29 cellular contexts compared by ENCODE assay signal in the genomic region with DNA sequence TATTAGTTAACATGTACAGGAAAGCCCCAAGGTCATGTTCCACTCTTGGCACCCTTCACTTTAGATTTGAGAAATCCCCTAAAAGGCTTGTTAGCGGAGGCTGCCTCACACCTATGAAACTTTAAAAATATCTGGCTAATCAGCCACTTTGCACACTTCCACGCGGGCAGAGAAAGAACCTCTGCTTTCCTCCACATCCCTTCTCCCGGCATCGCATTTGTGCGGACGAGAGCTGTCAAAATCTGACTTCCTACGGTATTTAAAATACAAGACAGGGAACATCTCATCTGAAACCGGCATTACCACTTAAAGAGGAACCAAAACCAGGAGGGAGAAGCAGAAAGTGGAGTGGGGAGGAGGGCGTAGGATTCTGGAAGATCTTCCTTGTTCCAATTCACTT.
"Had no signal": no experiment of that assay in that cellular context is flagged by ENCODE, and none has a peak within 500 bp of the region (broad histone marks: within the 10 kb centered on the region; RNA-seq: fewer than 3 reads in every experiment).

No MANE protein-coding gene starts in this region.

- DNase-seq: activated CD4-positive, alpha-beta memory T cell treated with anti-CD3 and anti-CD28 coated beads, Interleukin-2, amount 10 ng/mL, durations not matched to agents 7 days and 5 days; activated CD4-positive, alpha-beta T cell treated with anti-CD3 and anti-CD28 coated beads, Interleukin-2, amount 50 U/mL, for 1 hour; activated CD4-positive, CD25-positive, alpha-beta regulatory T cell; activated gamma-delta T cell; activated naive CD4-positive, alpha-beta T cell treated with anti-CD3 and anti-CD28 coated beads for 36 hours; activated naive CD8-positive, alpha-beta T cell treated with anti-CD3 and anti-CD28 coated beads for 36 hours; activated T-cell treated with anti-CD3 and anti-CD28 coated beads for 4 hours; activated T-cell treated with anti-CD3 and anti-CD28 coated beads, Interleukin-2, amount 50 U/mL, for 48 hours; brain microvascular endothelial cell; Karpas-422; MM.1S; NCI-H1092 treated with DMSO at 0.1 percent for 48 hours; NCI-H1436; NCI-H1694 treated with DMSO at 0.1 percent for 48 hours; NCI-H2029 treated with DMSO at 0.1 percent for 48 hours; NCI-H345; NCI-H510A; NCI-H526 treated with DMSO at 0.1 percent for 48 hours; NK-92 treated with Interleukin-12 subunit alpha and Interleukin-12 subunit beta, amount 100 ng/mL, for 24 hours; RPMI8226; T-cell; T-helper 2 cell; T1000 had no signal

- H3K4me3 ChIP-seq: K562, SK-N-MC had no signal

- ATAC-seq: activated T-helper 17 cell treated with anti-CD3 and anti-CD28 coated beads, Interleukin-2, amount 50 U/mL, for 72 hours; K562; Panc1; Right ventricle myocardium inferior; T-cell had no signal

- H3K27ac Mint-ChIP-seq: activated CD4-positive, alpha-beta memory T cell treated with anti-CD3 and anti-CD28 coated beads, Interleukin-2, amount 10 ng/mL, durations not matched to agents 7 days and 5 days; activated naive CD4-positive, alpha-beta T cell treated with anti-CD3 and anti-CD28 coated beads for 36 hours; activated naive CD8-positive, alpha-beta T cell treated with anti-CD3 and anti-CD28 coated beads for 36 hours; activated T-helper 17 cell treated with anti-CD3 and anti-CD28 coated beads, Interleukin-2, amount 50 U/mL, for 72 hours; T-cell had no signal

- H3K36me3 Mint-ChIP-seq: activated naive CD8-positive, alpha-beta T cell treated with anti-CD3 and anti-CD28 coated beads for 36 hours; T-cell had no signal

- H3K27ac ChIP-seq: brain microvascular endothelial cell, SK-N-MC, VCaP had no signal

- H3K27me3 ChIP-seq: brain microvascular endothelial cell had no signal

- H3K36me3 ChIP-seq: brain microvascular endothelial cell had no signal
